In genomic region chr14:31025335-31026075, GRCh38 we compare ENCODE assay signal across 1 cellular context.
TF ChIP-seq lines count a peak whose summit lies in the region.

TSS of gene AP4S1 (plus strand) at chr14:31025649. CDS start at chr14:31066197, 40,548 bp downstream.

TF ChIP-seq in GM12878, 131 proteins besides CTCF, POLR2A, EP300 and RAD21 (continued from another document):
- TF ChIP-seq ZNF687 (IDR thresholded peaks at IDR 0.05) (no peak), ZBED1 (IDR thresholded peaks at IDR 0.05; ENCODE audit: borderline replicate concordance) (no peak), NR2C2 (IDR thresholded peaks at IDR 0.05; ENCODE audit: borderline replicate concordance, control insufficient read depth, insufficient read length, low read depth) (no peak), HDGF (IDR thresholded peaks at IDR 0.05) (no peak), ZNF24 (IDR thresholded peaks at IDR 0.05) (no peak), ESRRA (IDR thresholded peaks at IDR 0.05; ENCODE audit: low read length) (no peak), TCF7 (IDR thresholded peaks at IDR 0.05; ENCODE audit: borderline replicate concordance) (no peak), IKZF2 (IDR thresholded peaks at IDR 0.05) (no peak), E2F4 (IDR thresholded peaks at IDR 0.05; ENCODE audit: low read depth, low read length) (no peak), FOXK2 (IDR thresholded peaks at IDR 0.05) (0 out of 2 replicates have a peak, but pooled peaks have one; percentile 43), SPI1 (IDR thresholded peaks at IDR 0.05; ENCODE audit: borderline replicate concordance, insufficient read depth, low read depth, low read length) (no peak), SMAD1 (IDR thresholded peaks at IDR 0.05; ENCODE audit: low read depth, partially characterized antibody) (no peak), HSF1 (IDR thresholded peaks at IDR 0.05; ENCODE audit: low read depth, low read length) (no peak), PAX5 (IDR thresholded peaks at IDR 0.05; ENCODE audit: borderline replicate concordance, low read depth, low read length) (peak; percentile 38; the same call in 1 of the 2 replicates), HCFC1 (IDR thresholded peaks at IDR 0.05; ENCODE audit: low read length) (no peak), PML (IDR thresholded peaks at IDR 0.05; ENCODE audit: low read length) (no peak), STAT1 (conservative IDR thresholded peaks at IDR 0.05) (no peak), RB1 (IDR thresholded peaks at IDR 0.05; ENCODE audit: borderline replicate concordance) (no peak), NRF1 (conservative IDR thresholded peaks at IDR 0.05; ENCODE audit: low read depth, low read length) (no peak), RUNX3 (IDR thresholded peaks at IDR 0.05; ENCODE audit: low read length) (no peak), POLR2AphosphoS5 (IDR thresholded peaks at IDR 0.05; ENCODE audit: low read length) (peak; percentile 65), DPF2 (IDR thresholded peaks at IDR 0.05) (peak; percentile 53; the same call in 1 of the 2 replicates), PKNOX1 (IDR thresholded peaks at IDR 0.05) (no peak), ASH2L (IDR thresholded peaks at IDR 0.05; ENCODE audit: borderline replicate concordance, low read depth) (no peak), IKZF1 (conservative IDR thresholded peaks at IDR 0.05) (no peak), MTA3 (IDR thresholded peaks at IDR 0.05; ENCODE audit: borderline replicate concordance, low read length) (no peak), RAD51 (IDR thresholded peaks at IDR 0.05) (no peak), E4F1 (IDR thresholded peaks at IDR 0.05; ENCODE audit: borderline replicate concordance, partially characterized antibody) (no peak), ZNF622 (IDR thresholded peaks at IDR 0.05) (no peak), MAX (IDR thresholded peaks at IDR 0.05; ENCODE audit: low read depth, low read length) (peak; percentile 21), SUPT20H (IDR thresholded peaks at IDR 0.05; ENCODE audit: borderline replicate concordance, control insufficient read depth, low read depth, low read length) (no peak), ETV6 (conservative IDR thresholded peaks at IDR 0.05 in 1 of 2, IDR thresholded peaks at IDR 0.05 in 1 of 2; ENCODE audit: borderline replicate concordance in 1 of 2, low read depth in 1 of 2) (no peak)
